ENCODE assay signal across 23 cellular contexts in the genomic region with DNA sequence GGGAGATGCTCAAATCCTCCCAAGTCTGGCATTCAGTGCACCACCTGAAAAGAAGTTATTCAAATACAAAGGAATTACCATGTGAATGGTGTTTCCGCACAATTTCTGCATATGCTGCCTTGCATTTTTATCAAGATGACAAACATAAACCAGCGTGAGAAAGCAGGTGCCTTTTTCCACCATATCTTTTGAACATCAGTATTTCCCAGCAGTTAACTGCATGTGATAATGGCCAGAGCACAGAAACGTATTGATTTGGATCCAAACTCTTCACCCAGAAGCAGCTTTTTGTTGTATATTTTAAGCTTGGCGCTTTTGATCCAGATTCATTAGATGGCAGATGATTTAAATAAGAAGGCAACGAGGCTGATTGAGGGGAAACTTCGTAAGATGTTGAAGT.
"Had no signal": no experiment of that assay in that cellular context is flagged by ENCODE, and none has a peak within 500 bp of the region (broad histone marks: within the 10 kb centered on the region; RNA-seq: fewer than 3 reads in every experiment).

No MANE protein-coding gene starts in this region.

- H3K27me3 Mint-ChIP-seq: activated B cell treated with CpG ODN at 0.5 μM for 24 hours; activated CD4-positive, alpha-beta T cell treated with anti-CD3 and anti-CD28 coated beads for 36 hours; activated naive CD4-positive, alpha-beta T cell treated with anti-CD3 and anti-CD28 coated beads, Interleukin-2, amount 10 ng/mL, durations not matched to agents 7 days and 5 days; stimulated activated naive B cell treated with anti-CD40 and anti-IgM and Interleukin-4, amounts not matched to agents 10 μg/mL and 1 μg/mL and 100 μg/mL, for 72 hours had no signal

- H3K4me1 Mint-ChIP-seq: activated B cell treated with CpG ODN at 0.5 μM for 24 hours; activated CD4-positive, alpha-beta T cell treated with anti-CD3 and anti-CD28 coated beads for 36 hours; activated naive CD4-positive, alpha-beta T cell treated with anti-CD3 and anti-CD28 coated beads, Interleukin-2, amount 10 ng/mL, durations not matched to agents 7 days and 5 days; immature natural killer cell; naive thymus-derived CD8-positive, alpha-beta T cell; stimulated activated naive B cell treated with anti-CD40 and anti-IgM and Interleukin-4, amounts not matched to agents 10 μg/mL and 1 μg/mL and 100 μg/mL, for 72 hours had no signal

- H3K4me1 ChIP-seq: gastroesophageal sphincter, heart left ventricle, left ventricle myocardium inferior, transverse colon had no signal

- H3K27ac ChIP-seq: cardiac muscle cell, epithelial cell of prostate, gastroesophageal sphincter, heart left ventricle, left ventricle myocardium inferior, transverse colon had no signal

- H3K4me3 ChIP-seq: cardiac muscle cell, gastroesophageal sphincter, heart left ventricle, left ventricle myocardium inferior, transverse colon had no signal

- H3K27me3 ChIP-seq: gastroesophageal sphincter, heart left ventricle, transverse colon had no signal

- DNase-seq: activated B cell treated with CpG ODN at 0.5 μM for 24 hours; activated CD4-positive, alpha-beta T cell treated with anti-CD3 and anti-CD28 coated beads for 36 hours; activated CD4-positive, alpha-beta T cell treated with anti-CD3 and anti-CD28 coated beads, Interleukin-2, amount 50 U/mL, for 4 hours; activated effector memory CD4-positive, alpha-beta T cell treated with anti-CD3 and anti-CD28 coated beads, Interleukin-2, amount 50 U/mL, for 16 hours; activated naive CD4-positive, alpha-beta T cell treated with anti-CD3 and anti-CD28 coated beads, Interleukin-2, amount 10 ng/mL, durations not matched to agents 7 days and 5 days; activated T-cell treated with anti-CD3 and anti-CD28 coated beads, Interleukin-2, amount 50 U/mL, for 72 hours; amygdala; cortex of kidney; heart left ventricle; immature natural killer cell; left ventricle myocardium inferior; naive thymus-derived CD8-positive, alpha-beta T cell; nucleus accumbens; small intestine; stimulated activated CD4-positive, alpha-beta T cell treated with anti-CD3 and anti-CD28 coated beads, Interleukin-15, amount 100 ng/mL, for 24 hours; stimulated activated CD8-positive, alpha-beta memory T cell treated with anti-CD3 and anti-CD28 coated beads, Interleukin-4, amount 100 ng/mL, for 48 hours; stimulated activated naive B cell treated with anti-CD40 and anti-IgM and Interleukin-4, amounts not matched to agents 10 μg/mL and 1 μg/mL and 100 μg/mL, for 72 hours; T-helper 9 cell; transverse colon had no signal

- H3K27ac Mint-ChIP-seq: activated B cell treated with CpG ODN at 0.5 μM for 24 hours; activated CD4-positive, alpha-beta T cell treated with anti-CD3 and anti-CD28 coated beads for 36 hours; activated naive CD4-positive, alpha-beta T cell treated with anti-CD3 and anti-CD28 coated beads, Interleukin-2, amount 10 ng/mL, durations not matched to agents 7 days and 5 days; activated T-cell treated with anti-CD3 and anti-CD28 coated beads, Interleukin-2, amount 50 U/mL, for 72 hours; immature natural killer cell; naive thymus-derived CD8-positive, alpha-beta T cell; stimulated activated naive B cell treated with anti-CD40 and anti-IgM and Interleukin-4, amounts not matched to agents 10 μg/mL and 1 μg/mL and 100 μg/mL, for 72 hours had no signal

- H3K36me3 Mint-ChIP-seq: activated naive CD4-positive, alpha-beta T cell treated with anti-CD3 and anti-CD28 coated beads, Interleukin-2, amount 10 ng/mL, durations not matched to agents 7 days and 5 days; immature natural killer cell; mesothelial cell of epicardium; naive thymus-derived CD8-positive, alpha-beta T cell; stimulated activated naive B cell treated with anti-CD40 and anti-IgM and Interleukin-4, amounts not matched to agents 10 μg/mL and 1 μg/mL and 100 μg/mL, for 72 hours had no signal

- H3K9me3 ChIP-seq: gastroesophageal sphincter, heart left ventricle, left ventricle myocardium inferior, transverse colon had no signal

- H3K9me3 Mint-ChIP-seq: stimulated activated naive B cell treated with anti-CD40 and anti-IgM and Interleukin-4, amounts not matched to agents 10 μg/mL and 1 μg/mL and 100 μg/mL, for 72 hours had no signal

- H3K36me3 ChIP-seq: cardiac muscle cell, gastroesophageal sphincter, heart left ventricle, left ventricle myocardium inferior, transverse colon had no signal

- H3K4me3 Mint-ChIP-seq: activated B cell treated with CpG ODN at 0.5 μM for 24 hours; activated CD4-positive, alpha-beta T cell treated with anti-CD3 and anti-CD28 coated beads for 36 hours; activated naive CD4-positive, alpha-beta T cell treated with anti-CD3 and anti-CD28 coated beads, Interleukin-2, amount 10 ng/mL, durations not matched to agents 7 days and 5 days; activated T-cell treated with anti-CD3 and anti-CD28 coated beads, Interleukin-2, amount 50 U/mL, for 72 hours; immature natural killer cell; mesothelial cell of epicardium; naive thymus-derived CD8-positive, alpha-beta T cell; stimulated activated naive B cell treated with anti-CD40 and anti-IgM and Interleukin-4, amounts not matched to agents 10 μg/mL and 1 μg/mL and 100 μg/mL, for 72 hours had no signal
